Comparison of ENCODE assay signal across 11 cellular contexts in the genomic region with DNA sequence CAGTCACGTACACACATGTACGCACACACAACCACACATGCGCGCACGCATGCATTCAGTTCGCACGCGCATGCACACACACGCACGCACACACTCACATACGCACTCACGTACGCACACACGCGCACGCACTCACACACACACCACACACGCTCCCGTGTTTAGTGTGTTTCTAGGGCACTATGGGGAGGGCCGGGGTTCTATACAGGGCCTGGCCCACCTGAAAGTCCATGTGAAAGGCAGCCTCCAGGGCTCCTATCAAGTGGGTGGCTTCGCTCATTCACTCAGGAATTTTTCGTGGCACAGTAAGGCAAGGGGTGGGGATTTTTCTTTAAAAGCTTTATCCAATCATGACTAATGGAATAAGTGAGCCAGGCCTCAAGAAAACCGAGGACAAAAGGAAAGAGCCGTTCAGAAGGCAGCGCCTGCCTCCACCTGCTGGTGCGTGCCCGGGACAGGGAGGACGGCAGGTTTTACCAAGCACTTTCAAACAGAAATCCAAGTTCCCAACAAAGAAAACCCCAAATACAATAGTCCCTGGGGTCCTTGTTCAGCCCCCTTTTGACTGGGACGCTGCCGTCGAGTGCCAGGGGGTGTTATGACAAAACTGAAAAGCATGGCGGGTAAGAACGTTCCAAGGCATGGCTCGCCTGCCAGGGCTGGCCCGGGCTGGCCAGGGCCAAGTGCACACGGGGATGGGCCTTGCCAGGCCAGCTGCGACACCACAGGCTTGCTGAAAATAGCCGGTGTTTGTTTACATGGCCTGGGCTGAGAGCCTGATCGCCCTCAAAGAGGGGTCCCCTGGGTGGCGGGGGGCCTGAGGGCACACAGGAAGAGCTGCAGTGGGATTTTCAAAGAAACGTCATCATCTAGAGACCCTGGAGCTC.
DNase-seq lines count a peak whose midpoint lies in the region; ATAC-seq, FAIRE-seq and TF ChIP-seq lines count a peak whose summit lies in the region.
"Had no signal": no experiment of that assay in that cellular context is flagged by ENCODE, and none has a peak within 500 bp of the region (broad histone marks: within the 10 kb centered on the region; RNA-seq: fewer than 3 reads in every experiment).

No MANE protein-coding gene starts in this region.

- DNase-seq in astrocyte (ENCODE audit: low read depth) (peak; percentile 80), hippocampal formation (lab: John Stamatoyannopoulos, UW) (peak; percentile 39 to 41), stomach (no peak), HuH-7.5 (ENCODE audit: low spot score) (no peak), H4 (ENCODE audit: low spot score) (no peak)
- DNase-seq: effector memory CD8-positive, alpha-beta T cell had no signal

- peaks cover 17% of the 10 kb centered on the region for H3K79me2 ChIP-seq in astrocyte (ENCODE audit: insufficient read depth, low read length)

- TF ChIP-seq POLR2A in stomach (IDR thresholded peaks at IDR 0.05), result no peak
- no peak for TF ChIP-seq POLR2A in GM18505 (IDR thresholded peaks at IDR 0.05; ENCODE audit: borderline replicate concordance, extremely low read depth, insufficient read depth, insufficient read length)

- H3K4me1 ChIP-seq in HUES48 (ENCODE audit: control insufficient read depth, insufficient read depth, low read length) (peaks cover 58% of the 10 kb centered on the region), astrocyte (ENCODE audit: insufficient read depth, low read length) (peaks cover 5% of the 10 kb centered on the region), stomach (peaks cover 39 to 98% (median 75%) of the 10 kb centered on the region in 4 donors)

- no peak overlapping the region for H3K4me3 Mint-ChIP-seq in astrocyte (ENCODE audit: unreplicated experiment)

- H3K4me1 Mint-ChIP-seq in astrocyte (ENCODE audit: low read depth, unreplicated experiment), result peaks cover 29% of the 10 kb centered on the region

- H3K36me3 ChIP-seq in HUES48 (ENCODE audit: control insufficient read depth, insufficient read depth, low read length), result no peaks in the 10 kb centered on the region
- H3K36me3 ChIP-seq in astrocyte (ENCODE audit: insufficient read depth, low read length), result no peaks in the 10 kb centered on the region
- H3K36me3 ChIP-seq in stomach, result no peaks in the 10 kb centered on the region

- TF ChIP-seq CTCF in astrocyte (IDR thresholded peaks at IDR 0.05; ENCODE audit: insufficient read depth, low read depth, low read length) (peak; percentile 31), stomach (IDR thresholded peaks at IDR 0.05) (no peak)

- peak overlapping the region; percentile 26 for H3K27ac Mint-ChIP-seq in astrocyte (ENCODE audit: unreplicated experiment)

- 77 to 85% (median 84%) methylated on average over 40 of the region's 40 CpGs for WGBS in stomach, 5 donors

- peaks cover 2% of the 10 kb centered on the region for H3K36me3 Mint-ChIP-seq in astrocyte (ENCODE audit: low read depth, unreplicated experiment)

- ATAC-seq in GM18505 (IDR thresholded peaks at IDR 0.05; ENCODE audit: unreplicated experiment), result no peak
- no peak for ATAC-seq in HG03108 (IDR thresholded peaks at IDR 0.05; ENCODE audit: unreplicated experiment)
- ATAC-seq: effector memory CD8-positive, alpha-beta T cell had no signal

- peaks cover 13% of the 10 kb centered on the region for H4K20me1 ChIP-seq in astrocyte (ENCODE audit: insufficient read depth, low read length)

- intact Hi-C loops in stomach (cut with DNase I; ENCODE audit: low total_unique reads), result no loop called here

- 0 out of 2 replicates have a peak overlapping the region, but pooled peaks have one; percentile 14 for H3K4me3 ChIP-seq in HUES48 (ENCODE audit: low read depth, low read length)
- no peak overlapping the region for H3K4me3 ChIP-seq in astrocyte (ENCODE audit: insufficient read depth, low read depth, low read length)
- H3K4me3 ChIP-seq in stomach, result no peak overlapping the region

- H3K9me3 ChIP-seq in HUES48 (ENCODE audit: control insufficient read depth, insufficient read depth, low read length) (no peaks in the 10 kb centered on the region), astrocyte (ENCODE audit: insufficient read depth, low read depth, low read length) (no peaks in the 10 kb centered on the region), stomach (no peaks in the 10 kb centered on the region)

- H3K27ac ChIP-seq in HUES48 (ENCODE audit: low read depth, low read length) (peak overlapping the region; percentile 94), astrocyte (ENCODE audit: low read depth, low read length) (peak overlapping the region; percentile 22), stomach (peak overlapping the region in 4 of 5 donors; percentile 44 to 79 (median 67))
- H3K27ac ChIP-seq: KMS-11 had no signal

- H3K9ac ChIP-seq in HUES48 (ENCODE audit: low read depth, low read length) (peak overlapping the region; percentile 81; the same call in 1 of the 2 replicates), astrocyte (ENCODE audit: low read length) (peak overlapping the region; percentile 35)
- H3K9ac ChIP-seq: KMS-11 had no signal

- H3K4me2 ChIP-seq in astrocyte (ENCODE audit: low read length), result peak overlapping the region; percentile 36

- no peak for FAIRE-seq in astrocyte (lab: Jason Lieb, UNC)
- FAIRE-seq: GM19239 had no signal

- H3K9me3 Mint-ChIP-seq in astrocyte (ENCODE audit: unreplicated experiment), result no peaks in the 10 kb centered on the region
- H3K9me3 Mint-ChIP-seq: effector memory CD8-positive, alpha-beta T cell had no signal

- peaks cover 5% of the 10 kb centered on the region for H3K27me3 Mint-ChIP-seq in astrocyte (ENCODE audit: low read depth, unreplicated experiment)
- H3K27me3 Mint-ChIP-seq: effector memory CD8-positive, alpha-beta T cell had no signal

- H2AFZ ChIP-seq in astrocyte (ENCODE audit: low read depth, low read length), result peak overlapping the region; percentile 23

- TF ChIP-seq EP300 in stomach (IDR thresholded peaks at IDR 0.05), result no peak

- no peaks in the 10 kb centered on the region for H3K27me3 ChIP-seq in HUES48 (ENCODE audit: control insufficient read depth, insufficient read depth, low read length)
- no peaks in the 10 kb centered on the region for H3K27me3 ChIP-seq in astrocyte (ENCODE audit: insufficient read depth, low read length)
- no peaks in the 10 kb centered on the region for H3K27me3 ChIP-seq in stomach

Comparison
In these comparisons a context has a peak if more than half of its experiments do, and no peak if none do; other contexts are left out.
1. H3K27ac ChIP-seq: peak in every context shown above with its lines; median percentile 94 in HUES48; 67 in stomach; 22 in astrocyte.
2. DNase-seq: peak in astrocyte (single experiment) and hippocampal formation (2 of 2); none in stomach (single experiment), HuH-7.5 (single experiment) and H4 (single experiment).